In genomic region chr2:199460808-199461454, GRCh38 we compare ENCODE assay signal across 13 cellular contexts. TPM values are rescaled to one million over a fixed set of nuclear protein-coding genes. Genes with fewer than 3 reads are reported as not detected.
DNase-seq lines count a peak whose midpoint lies in the region; ATAC-seq, FAIRE-seq and TF ChIP-seq lines count a peak whose summit lies in the region.
"Had no signal": no experiment of that assay in that cellular context is flagged by ENCODE, and none has a peak within 500 bp of the region (broad histone marks: within the 10 kb centered on the region; RNA-seq: fewer than 3 reads in every experiment).

No MANE protein-coding gene starts in this region.

- H3K27me3 ChIP-seq in AG04450 (ENCODE audit: control insufficient read depth, insufficient read depth, low read length) (peaks cover 41% of the 10 kb centered on the region), HUES64 (ENCODE audit: insufficient read depth, low read length) (peaks cover 91% of the 10 kb centered on the region), astrocyte (ENCODE audit: insufficient read depth, low read length) (peaks cover 38% of the 10 kb centered on the region), mesenchymal stem cell (ENCODE audit: control insufficient read depth in 1 of 2, insufficient read depth in 1 of 2, low read length in 2 of 2) (peaks cover 25 to 48% of the 10 kb centered on the region in 2 experiments)

- 70% methylated on average over 2 of the region's 9 CpGs for WGBS in HUES64
- no CpG with 5 or more reads among the region's 9 CpGs for WGBS in mesenchymal stem cell

- no peak overlapping the region for H3K23ac ChIP-seq in mesenchymal stem cell (ENCODE audit: low read length in 2 of 2)

- H3K4me1 Mint-ChIP-seq in astrocyte (ENCODE audit: low read depth, unreplicated experiment) = peaks cover 5% of the 10 kb centered on the region
- peaks cover 17% of the 10 kb centered on the region for H3K4me1 Mint-ChIP-seq in activated CD4-positive, alpha-beta T cell treated with anti-CD3 and anti-CD28 coated beads, Interleukin-2, amount 10 ng/mL, durations not matched to agents 24 days and 14 days

- H3K4me3 Mint-ChIP-seq in astrocyte (ENCODE audit: unreplicated experiment) = peak overlapping the region; percentile 51
- no peak overlapping the region for H3K4me3 Mint-ChIP-seq in activated CD4-positive, alpha-beta T cell treated with anti-CD3 and anti-CD28 coated beads, Interleukin-2, amount 10 ng/mL, durations not matched to agents 24 days and 14 days

- intact Hi-C loops in activated CD4-positive, alpha-beta T cell treated with anti-CD3 and anti-CD28 coated beads, Interleukin-2, amount 10 ng/mL, durations not matched to agents 24 days and 14 days (cut with micrococcal nuclease) = loop anchor here (1.0 kb wide), 1 partner anchor 10 kb away; no protein-coding TSS in a partner anchor

- H3K27ac ChIP-seq in AG04450 (ENCODE audit: low read depth, low read length) = no peak overlapping the region
- H3K27ac ChIP-seq in HUES64 (ENCODE audit: low read depth, low read length) = no peak overlapping the region
- H3K27ac ChIP-seq in astrocyte (ENCODE audit: low read depth, low read length) = no peak overlapping the region
- no peak overlapping the region for H3K27ac ChIP-seq in mesenchymal stem cell (ENCODE audit: low read length, poor library complexity, severe bottlenecking)
- H3K27ac ChIP-seq: uterus had no signal

- peak overlapping the region; percentile 90 for H3K4me3 ChIP-seq in AG04450 (ENCODE audit: low read depth, low read length)
- H3K4me3 ChIP-seq in HUES64 (ENCODE audit: low read length) = peak overlapping the region; percentile 81; the same call in 1 of the 2 replicates
- peak overlapping the region; percentile 76 for H3K4me3 ChIP-seq in astrocyte (ENCODE audit: insufficient read depth, low read depth, low read length)
- H3K4me3 ChIP-seq in mesenchymal stem cell (ENCODE audit: insufficient read depth in 1 of 2, low read depth in 1 of 2, low read length in 2 of 2) = peak overlapping the region in 1 of 2 experiments; percentile 90

- peaks cover 3% of the 10 kb centered on the region for H3K9me3 Mint-ChIP-seq in astrocyte (ENCODE audit: unreplicated experiment)
- H3K9me3 Mint-ChIP-seq in activated CD4-positive, alpha-beta T cell treated with anti-CD3 and anti-CD28 coated beads, Interleukin-2, amount 10 ng/mL, durations not matched to agents 24 days and 14 days = peaks cover 12% of the 10 kb centered on the region

- DNase-seq in AG04450 (ENCODE audit: low read depth, low spot score) (no peak), astrocyte (ENCODE audit: low read depth) (no peak), mesenchymal stem cell (no peak), EL (no peak), NCI-H1417 (lab: John Stamatoyannopoulos, UW) (no peak)
- DNase-seq in activated CD4-positive, alpha-beta T cell treated with anti-CD3 and anti-CD28 coated beads, Interleukin-2, amount 10 ng/mL, durations not matched to agents 24 days and 14 days = no peak
- DNase-seq: activated naive CD4-positive, alpha-beta T cell treated with anti-CD3 and anti-CD28 coated beads, Interleukin-2, amount 50 U/mL, for 16 hours; hypothalamus; NCI-H446; SK-N-SH; uterus had no signal

- H3K9ac ChIP-seq in HUES64 (ENCODE audit: low read depth, low read length) = no peak overlapping the region
- peak overlapping the region; percentile 14 for H3K9ac ChIP-seq in astrocyte (ENCODE audit: low read length)
- peak overlapping the region; percentile 92 for H3K9ac ChIP-seq in mesenchymal stem cell (ENCODE audit: low read length)
- H3K9ac ChIP-seq: SK-N-SH had no signal

- peaks cover 6% of the 10 kb centered on the region for H4K20me1 ChIP-seq in astrocyte (ENCODE audit: insufficient read depth, low read length)

- H3K4me1 ChIP-seq in HUES64 (ENCODE audit: insufficient read depth, low read length) (peaks cover 22% of the 10 kb centered on the region), astrocyte (ENCODE audit: insufficient read depth, low read length) (peaks cover 10% of the 10 kb centered on the region), mesenchymal stem cell (ENCODE audit: control insufficient read depth, insufficient read depth, low read depth, low read length) (peaks cover 42% of the 10 kb centered on the region)

- H3K36me3 ChIP-seq in HUES64 (ENCODE audit: insufficient read depth, low read length) (no peaks in the 10 kb centered on the region), astrocyte (ENCODE audit: insufficient read depth, low read length) (no peaks in the 10 kb centered on the region), mesenchymal stem cell (ENCODE audit: control insufficient read depth in 1 of 2, insufficient read depth in 2 of 2, low read depth in 1 of 2, low read length in 2 of 2) (peaks cover 0 to 3% of the 10 kb centered on the region in 2 experiments)
- H3K36me3 ChIP-seq: uterus had no signal

- H3K36me3 Mint-ChIP-seq in astrocyte (ENCODE audit: low read depth, unreplicated experiment) = no peaks in the 10 kb centered on the region
- peaks cover 7% of the 10 kb centered on the region for H3K36me3 Mint-ChIP-seq in activated CD4-positive, alpha-beta T cell treated with anti-CD3 and anti-CD28 coated beads, Interleukin-2, amount 10 ng/mL, durations not matched to agents 24 days and 14 days (ENCODE audit: low read depth)

- H3K9me3 ChIP-seq in AG04450 (ENCODE audit: control insufficient read depth, insufficient read depth, low read length) = peaks cover 9% of the 10 kb centered on the region; the same call in 1 of the 2 replicates
- H3K9me3 ChIP-seq in HUES64 (ENCODE audit: insufficient read depth, low read depth, low read length) = no peaks in the 10 kb centered on the region
- no peaks in the 10 kb centered on the region for H3K9me3 ChIP-seq in astrocyte (ENCODE audit: insufficient read depth, low read depth, low read length)
- no peaks in the 10 kb centered on the region for H3K9me3 ChIP-seq in mesenchymal stem cell (ENCODE audit: control insufficient read depth, low read length)
- H3K9me3 ChIP-seq: SK-N-SH, uterus had no signal

- H3K4ac ChIP-seq in mesenchymal stem cell (ENCODE audit: low read depth in 1 of 2, low read length in 2 of 2) = no peak overlapping the region

- H2AFZ ChIP-seq in astrocyte (ENCODE audit: low read depth, low read length) = no peak overlapping the region
- H2AFZ ChIP-seq in mesenchymal stem cell (ENCODE audit: low read depth, low read length) = no peak overlapping the region

- H4K91ac ChIP-seq in mesenchymal stem cell (ENCODE audit: low read length) = no peak overlapping the region

- POLR2A ChIA-PET in AG04450 (lab: Yijun Ruan, JAX) = no interaction called here

- H2BK12ac ChIP-seq in mesenchymal stem cell (ENCODE audit: low read length in 2 of 2) = no peak overlapping the region

- H3K14ac ChIP-seq in mesenchymal stem cell (ENCODE audit: low read length in 2 of 2) = no peak overlapping the region

- no peak overlapping the region for H2AK5ac ChIP-seq in mesenchymal stem cell (ENCODE audit: low read length, severe bottlenecking)

- H2BK15ac ChIP-seq in mesenchymal stem cell (ENCODE audit: low read depth, poor library complexity, severe bottlenecking) = no peak overlapping the region

- H3K4me2 ChIP-seq in astrocyte (ENCODE audit: low read length) (peak overlapping the region; percentile 92), mesenchymal stem cell (ENCODE audit: low read length, poor library complexity, severe bottlenecking) (no peak overlapping the region)

- no peak for ATAC-seq in GM18873 (IDR thresholded peaks at IDR 0.05; ENCODE audit: low FRiP score, unreplicated experiment)

- no peak overlapping the region for H2BK120ac ChIP-seq in mesenchymal stem cell (ENCODE audit: low read depth, low read length)

- peaks cover 30% of the 10 kb centered on the region for H3K79me2 ChIP-seq in astrocyte (ENCODE audit: insufficient read depth, low read length)

- H3K18ac ChIP-seq in mesenchymal stem cell (ENCODE audit: low read depth in 1 of 2, low read length in 2 of 2) = no peak overlapping the region

- FAIRE-seq in astrocyte (lab: Jason Lieb, UNC) = no peak

- H3K79me1 ChIP-seq in mesenchymal stem cell (replicated peaks; ENCODE audit: low read length, poor library complexity, severe bottlenecking) = peaks cover 2% of the 10 kb centered on the region

- CTCF ChIA-PET in AG04450 (lab: Charles Lee) = interaction anchor here (0.9 to 3.0 kb wide), 2 partner anchors 10 to 804 kb away, joined by 3 to 11 read pairs; no protein-coding TSS in a partner anchor

- no peak overlapping the region for H2BK5ac ChIP-seq in mesenchymal stem cell (ENCODE audit: low read depth, low read length, poor library complexity, severe bottlenecking)

- TF ChIP-seq CTCF in AG04450 (IDR thresholded peaks at IDR 0.05; ENCODE audit: low read depth, low read length) (no peak), astrocyte (IDR thresholded peaks at IDR 0.05; ENCODE audit: insufficient read depth, low read depth, low read length) (no peak)

- no peak overlapping the region for H4K8ac ChIP-seq in mesenchymal stem cell (ENCODE audit: low read length)

- peak overlapping the region; percentile 23 for H3K27ac Mint-ChIP-seq in astrocyte (ENCODE audit: unreplicated experiment)
- no peak overlapping the region for H3K27ac Mint-ChIP-seq in activated CD4-positive, alpha-beta T cell treated with anti-CD3 and anti-CD28 coated beads, Interleukin-2, amount 10 ng/mL, durations not matched to agents 24 days and 14 days

- peaks cover 32% of the 10 kb centered on the region for H3K27me3 Mint-ChIP-seq in astrocyte (ENCODE audit: low read depth, unreplicated experiment)
- H3K27me3 Mint-ChIP-seq in activated CD4-positive, alpha-beta T cell treated with anti-CD3 and anti-CD28 coated beads, Interleukin-2, amount 10 ng/mL, durations not matched to agents 24 days and 14 days = peaks cover 61% of the 10 kb centered on the region

RNA-seq across cellular contexts. Expression of gene SATB2, which starts 3.2 kb away (rescaled TPM):
- polyA plus RNA-seq in AG04450 (2011; rRNA removed) = 5.0 and 5.3 TPM in 2 replicates
- 23.8 and 27.1 TPM in 2 replicates for polyA minus RNA-seq in AG04450 (2011; rRNA and poly(A)+ RNA removed)
- polyA plus RNA-seq in HUES64 (2013, experiment 1 of 2) = 4.5 TPM
- polyA plus RNA-seq in HUES64 (2013, experiment 2 of 2) = 4.1 TPM
- 11.6 and 12.3 TPM in 2 replicates for total RNA-seq in astrocyte
- polyA plus RNA-seq in mesenchymal stem cell (2013, experiment 1 of 2) = 2.6 TPM
- 2.3 TPM for polyA plus RNA-seq in mesenchymal stem cell (2013, experiment 2 of 2)
- 0.07 TPM in 1 of 2 replicates, not detected in the other for total RNA-seq in activated CD4-positive, alpha-beta T cell treated with anti-CD3 and anti-CD28 coated beads, Interleukin-2, amount 10 ng/mL, durations not matched to agents 24 days and 14 days

Comparison
In these comparisons a context has a peak if more than half of its experiments do, and no peak if none do; other contexts are left out.
1. RNA of gene SATB2, which starts 3.2 kb away (total RNA-seq): 11.6 to 12.3 TPM in astrocyte; 0.07 TPM in activated CD4-positive, alpha-beta T cell treated with anti-CD3 and anti-CD28 coated beads, Interleukin-2, amount 10 ng/mL, durations not matched to agents 24 days and 14 days; every median in the first group is over 10 times any median in the second.